Comparison of ENCODE assay signal across 35 cellular contexts in the genomic region with DNA sequence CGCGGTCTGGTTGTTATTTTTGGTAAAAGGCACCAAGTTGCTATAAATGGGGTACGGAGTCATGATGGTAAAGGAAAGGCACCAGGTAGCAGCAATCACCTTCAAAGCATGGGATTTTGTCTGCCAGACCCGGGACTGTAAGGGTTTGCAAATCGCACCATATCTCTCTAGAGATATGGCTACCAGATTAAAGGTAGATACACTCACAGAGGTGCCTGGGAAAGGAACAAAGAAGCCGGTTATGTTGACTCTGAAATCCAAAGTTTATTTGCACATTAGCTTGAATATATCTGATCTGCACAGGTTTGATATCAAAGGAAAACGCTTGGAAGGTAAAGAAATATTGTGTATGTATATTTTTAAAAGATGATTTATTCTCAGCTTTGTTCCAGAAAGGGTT. TPM values are rescaled to one million over a fixed set of nuclear protein-coding genes. Genes with fewer than 3 reads are reported as not detected.
"Had no signal": no experiment of that assay in that cellular context is flagged by ENCODE, and none has a peak within 500 bp of the region (broad histone marks: within the 10 kb centered on the region; RNA-seq: fewer than 3 reads in every experiment).

No MANE protein-coding gene starts in this region.

- H3K27ac Mint-ChIP-seq: activated B cell treated with CpG ODN at 0.5 μM for 24 hours; activated CD4-positive, alpha-beta memory T cell treated with anti-CD3 and anti-CD28 coated beads for 36 hours; activated CD4-positive, alpha-beta T cell treated with anti-CD3 and anti-CD28 coated beads, Interleukin-2, amount 10 ng/mL, durations not matched to agents 24 days and 14 days; activated CD8-positive, alpha-beta memory T cell treated with anti-CD3 and anti-CD28 coated beads, Interleukin-2, amount 10 ng/mL, durations not matched to agents 7 days and 5 days; activated CD8-positive, alpha-beta T cell treated with anti-CD3 and anti-CD28 coated beads for 36 hours; activated naive CD4-positive, alpha-beta T cell treated with anti-CD3 and anti-CD28 coated beads, Interleukin-2, amount 50 U/mL, for 72 hours; activated naive CD8-positive, alpha-beta T cell treated with anti-CD3 and anti-CD28 coated beads for 36 hours; activated T-cell treated with anti-CD3 and anti-CD28 coated beads, Interleukin-2, amount 50 U/mL, for 24 hours; activated T-helper 2 cell treated with anti-CD3 and anti-CD28 coated beads, Interferon-gamma antibody, Interleukin-2, Interleukin-4, amounts not matched to agents 10 μg/mL and 5 μg/mL and 100 μg/mL, durations not matched to agents 14 hours and 24 hours and 36 hours; T-helper 1 cell treated with Interleukin-12 subunit alpha and Interleukin-12 subunit beta and Interleukin-4 antibody, amounts not matched to agents 30 μg/mL and 1 μg/mL, for 36 hours; T-helper 2 cell treated with Interferon-gamma antibody and Interleukin-4, amounts not matched to agents 5 μg/mL and 100 μg/mL, for 36 hours had no signal

- H3K27ac ChIP-seq: adrenal gland, body of pancreas, brain microvascular endothelial cell, breast epithelium, VCaP had no signal

- H3K4me3 Mint-ChIP-seq: activated B cell treated with CpG ODN at 0.5 μM for 24 hours; activated CD4-positive, alpha-beta memory T cell treated with anti-CD3 and anti-CD28 coated beads for 36 hours; activated CD4-positive, alpha-beta T cell treated with anti-CD3 and anti-CD28 coated beads, Interleukin-2, amount 10 ng/mL, durations not matched to agents 24 days and 14 days; activated CD8-positive, alpha-beta memory T cell treated with anti-CD3 and anti-CD28 coated beads, Interleukin-2, amount 10 ng/mL, durations not matched to agents 7 days and 5 days; activated CD8-positive, alpha-beta T cell treated with anti-CD3 and anti-CD28 coated beads for 36 hours; activated naive CD8-positive, alpha-beta T cell treated with anti-CD3 and anti-CD28 coated beads for 36 hours; activated T-cell treated with anti-CD3 and anti-CD28 coated beads, Interleukin-2, amount 50 U/mL, for 24 hours; T-helper 1 cell treated with Interleukin-12 subunit alpha and Interleukin-12 subunit beta and Interleukin-4 antibody, amounts not matched to agents 30 μg/mL and 1 μg/mL, for 36 hours; T-helper 2 cell treated with Interferon-gamma antibody and Interleukin-4, amounts not matched to agents 5 μg/mL and 100 μg/mL, for 36 hours had no signal

- H3K9me3 Mint-ChIP-seq: activated B cell treated with CpG ODN at 0.5 μM for 24 hours; activated CD4-positive, alpha-beta memory T cell treated with anti-CD3 and anti-CD28 coated beads for 36 hours; activated CD4-positive, alpha-beta T cell treated with anti-CD3 and anti-CD28 coated beads, Interleukin-2, amount 10 ng/mL, durations not matched to agents 24 days and 14 days; activated CD8-positive, alpha-beta T cell treated with anti-CD3 and anti-CD28 coated beads for 36 hours; activated naive CD4-positive, alpha-beta T cell treated with anti-CD3 and anti-CD28 coated beads, Interleukin-2, amount 50 U/mL, for 72 hours; activated naive CD8-positive, alpha-beta T cell treated with anti-CD3 and anti-CD28 coated beads for 36 hours; activated T-cell treated with anti-CD3 and anti-CD28 coated beads, Interleukin-2, amount 50 U/mL, for 24 hours; activated T-helper 2 cell treated with anti-CD3 and anti-CD28 coated beads, Interferon-gamma antibody, Interleukin-2, Interleukin-4, amounts not matched to agents 10 μg/mL and 5 μg/mL and 100 μg/mL, durations not matched to agents 14 hours and 24 hours and 36 hours; T-helper 1 cell treated with Interleukin-12 subunit alpha and Interleukin-12 subunit beta and Interleukin-4 antibody, amounts not matched to agents 30 μg/mL and 1 μg/mL, for 36 hours; T-helper 2 cell treated with Interferon-gamma antibody and Interleukin-4, amounts not matched to agents 5 μg/mL and 100 μg/mL, for 36 hours had no signal

- H3K36me3 Mint-ChIP-seq: activated CD4-positive, alpha-beta memory T cell treated with anti-CD3 and anti-CD28 coated beads for 36 hours; activated CD8-positive, alpha-beta memory T cell treated with anti-CD3 and anti-CD28 coated beads, Interleukin-2, amount 10 ng/mL, durations not matched to agents 7 days and 5 days; activated naive CD4-positive, alpha-beta T cell treated with anti-CD3 and anti-CD28 coated beads, Interleukin-2, amount 50 U/mL, for 72 hours; activated naive CD8-positive, alpha-beta T cell treated with anti-CD3 and anti-CD28 coated beads for 36 hours had no signal

- H3K4me1 Mint-ChIP-seq: activated B cell treated with CpG ODN at 0.5 μM for 24 hours; activated CD4-positive, alpha-beta T cell treated with anti-CD3 and anti-CD28 coated beads, Interleukin-2, amount 10 ng/mL, durations not matched to agents 24 days and 14 days; activated CD8-positive, alpha-beta memory T cell treated with anti-CD3 and anti-CD28 coated beads, Interleukin-2, amount 10 ng/mL, durations not matched to agents 7 days and 5 days; activated naive CD8-positive, alpha-beta T cell treated with anti-CD3 and anti-CD28 coated beads for 36 hours had no signal

- DNase-seq: activated B cell treated with CpG ODN at 0.5 μM for 24 hours; activated CD4-positive, alpha-beta memory T cell treated with anti-CD3 and anti-CD28 coated beads for 36 hours; activated CD4-positive, alpha-beta T cell treated with anti-CD3 and anti-CD28 coated beads for 4 hours; activated CD4-positive, alpha-beta T cell treated with anti-CD3 and anti-CD28 coated beads, Interleukin-2, amount 10 ng/mL, durations not matched to agents 24 days and 14 days; activated CD4-positive, alpha-beta T cell treated with anti-CD3 and anti-CD28 coated beads, Interleukin-2, amount 50 U/mL, for 1 hour; activated CD4-positive, alpha-beta T cell treated with anti-CD3 and anti-CD28 coated beads, Interleukin-2, amount 50 U/mL, for 4 hours; activated CD4-positive, CD25-positive, alpha-beta regulatory T cell treated with anti-CD3 and anti-CD28 coated beads, Interleukin-2, amount 50 U/mL, for 72 hours; activated CD8-positive, alpha-beta memory T cell treated with anti-CD3 and anti-CD28 coated beads, Interleukin-2, amount 10 ng/mL, durations not matched to agents 7 days and 5 days; activated CD8-positive, alpha-beta memory T cell treated with anti-CD3 and anti-CD28 coated beads, Interleukin-2, amount 50 U/mL, for 48 hours; activated CD8-positive, alpha-beta T cell treated with anti-CD3 and anti-CD28 coated beads for 36 hours; activated effector memory CD4-positive, alpha-beta T cell treated with Interleukin-2 at 50 U/mL for 16 hours; activated gamma-delta T cell; activated naive CD4-positive, alpha-beta T cell treated with anti-CD3 and anti-CD28 coated beads, Interleukin-2, amount 50 U/mL, for 16 hours; activated naive CD4-positive, alpha-beta T cell treated with Interleukin-2 at 50 U/mL for 16 hours; activated naive CD8-positive, alpha-beta T cell treated with anti-CD3 and anti-CD28 coated beads for 36 hours; activated T-cell treated with anti-CD3 and anti-CD28 coated beads, Interleukin-2, amount 50 U/mL, for 24 hours; activated T-cell treated with anti-CD3 and anti-CD28 coated beads, Interleukin-2, amount 50 U/mL, for 48 hours; adrenal gland; amniotic stem cell; aorta; body of pancreas; brain microvascular endothelial cell; central memory CD4-positive, alpha-beta T cell; T-helper 1 cell; T-helper 2 cell; T-helper 9 cell had no signal

- H3K36me3 ChIP-seq: adrenal gland, brain microvascular endothelial cell, breast epithelium had no signal

- H3K4me1 ChIP-seq: breast epithelium had no signal

- H3K4me3 ChIP-seq: adrenal gland, body of pancreas, breast epithelium had no signal

- H3K27me3 ChIP-seq: adrenal gland, body of pancreas, breast epithelium had no signal

- H3K27me3 Mint-ChIP-seq: activated naive CD8-positive, alpha-beta T cell treated with anti-CD3 and anti-CD28 coated beads for 36 hours had no signal

- H3K9me3 ChIP-seq: adrenal gland, body of pancreas, breast epithelium had no signal

RNA-seq across cellular contexts. Expression of gene CCKAR, which starts 4.6 kb away (rescaled TPM):
- total RNA-seq: activated B cell treated with CpG ODN at 0.5 μM for 24 hours; activated CD4-positive, alpha-beta memory T cell treated with anti-CD3 and anti-CD28 coated beads for 36 hours; activated CD4-positive, alpha-beta T cell treated with anti-CD3 and anti-CD28 coated beads, Interleukin-2, amount 10 ng/mL, durations not matched to agents 24 days and 14 days; activated CD8-positive, alpha-beta memory T cell treated with anti-CD3 and anti-CD28 coated beads, Interleukin-2, amount 10 ng/mL, durations not matched to agents 7 days and 5 days; activated CD8-positive, alpha-beta T cell treated with anti-CD3 and anti-CD28 coated beads for 36 hours; activated naive CD4-positive, alpha-beta T cell treated with anti-CD3 and anti-CD28 coated beads, Interleukin-2, amount 50 U/mL, for 72 hours; activated naive CD8-positive, alpha-beta T cell treated with anti-CD3 and anti-CD28 coated beads for 36 hours; activated T-helper 2 cell treated with anti-CD3 and anti-CD28 coated beads, Interferon-gamma antibody, Interleukin-2, Interleukin-4, amounts not matched to agents 10 μg/mL and 5 μg/mL and 100 μg/mL, durations not matched to agents 14 hours and 24 hours and 36 hours; aorta; astrocyte; breast epithelium; cardiac septum; cerebellum had no signal
- polyA plus RNA-seq: adrenal gland, aorta had no signal
